In genomic region chr1:234901491-234902049, GRCh38 we compare ENCODE assay signal across 15 cellular contexts.
DNase-seq lines count a peak whose midpoint lies in the region; ATAC-seq and TF ChIP-seq lines count a peak whose summit lies in the region.
"Had no signal": no experiment of that assay in that cellular context is flagged by ENCODE, and none has a peak within 500 bp of the region (broad histone marks: within the 10 kb centered on the region; RNA-seq: fewer than 3 reads in every experiment).

No MANE protein-coding gene starts in this region.

- peak; percentile 42 for DNase-seq in EH (ENCODE audit: low read depth)
- peak; percentile 9 for DNase-seq in HS-5 (ENCODE audit: low read depth)
- DNase-seq in SK-N-DZ (ENCODE audit: low spot score), result peak; percentile 64
- DNase-seq in kidney tubule cell (ENCODE audit: low spot score), result peak; percentile 63
- no peak for DNase-seq in HFFc6
- DNase-seq in Kasumi-1 (lab: John Stamatoyannopoulos, UW), result no peak
- DNase-seq: Calu3; CD8-positive, alpha-beta T cell; KG1; NCI-H1417 treated with DMSO at 0.1 percent for 48 hours; NCI-H187 treated with DMSO at 0.1 percent for 48 hours; NCI-H2227 treated with DMSO at 0.1 percent for 48 hours; NCI-H510A treated with DMSO at 0.1 percent for 48 hours; NCI-H774 had no signal

- no peak overlapping the region for H3K27ac Mint-ChIP-seq in HFFc6
- H3K27ac Mint-ChIP-seq: CD8-positive, alpha-beta T cell had no signal

- no peak for ATAC-seq in GM19351 (IDR thresholded peaks at IDR 0.05; ENCODE audit: unreplicated experiment)
- ATAC-seq: CD8-positive, alpha-beta T cell had no signal

- H3K36me3 Mint-ChIP-seq in HFFc6 (ENCODE audit: low read depth), result no peaks in the 10 kb centered on the region
- H3K36me3 Mint-ChIP-seq: CD8-positive, alpha-beta T cell had no signal

- peaks cover 37% of the 10 kb centered on the region for H3K4me1 Mint-ChIP-seq in HFFc6 (ENCODE audit: low read depth)

- H3K9me3 Mint-ChIP-seq in HFFc6, result no peaks in the 10 kb centered on the region
- H3K9me3 Mint-ChIP-seq: CD8-positive, alpha-beta T cell had no signal

- H3K27me3 Mint-ChIP-seq in HFFc6 (ENCODE audit: insufficient read depth), result no peaks in the 10 kb centered on the region; the same call in 1 of the 2 replicates

- no peak overlapping the region for H3K4me3 Mint-ChIP-seq in HFFc6
- H3K4me3 Mint-ChIP-seq: CD8-positive, alpha-beta T cell had no signal

- no peak for TF ChIP-seq CTCF in HFFc6 (IDR thresholded peaks at IDR 0.05)

Comparison
In these comparisons a context has a peak if more than half of its experiments do, and no peak if none do; other contexts are left out.
1. DNase-seq: peak in EH (single experiment), HS-5 (single experiment), SK-N-DZ (single experiment) and kidney tubule cell (single experiment); none in HFFc6 (single experiment) and Kasumi-1 (0 of 2).